ENCODE assay signal across 1 cellular context in genomic region chr5:178121450-178122276, GRCh38.
TF ChIP-seq lines count a peak whose summit lies in the region.

No MANE protein-coding gene starts in this region.

TF ChIP-seq in HEK293, 187 proteins besides CTCF, POLR2A, EP300 and RAD21 (continued from another document):
- no peak for TF ChIP-seq PRDM10 (tag by site-specific recombination; IDR thresholded peaks at IDR 0.05)
